21 cellular contexts compared by ENCODE assay signal in genomic region chr4:113560579-113560978, GRCh38.
DNase-seq lines count a peak whose midpoint lies in the region; ATAC-seq, FAIRE-seq and TF ChIP-seq lines count a peak whose summit lies in the region.
"Had no signal": no experiment of that assay in that cellular context is flagged by ENCODE, and none has a peak within 500 bp of the region (broad histone marks: within the 10 kb centered on the region; RNA-seq: fewer than 3 reads in every experiment).

No MANE protein-coding gene starts in this region.

- peak in 1 of 2 experiments; percentile 9; a peak in 1 of 5 replicates for TF ChIP-seq RAD21 in A549 (conservative IDR thresholded peaks at IDR 0.05 in 1 of 2, IDR thresholded peaks at IDR 0.05 in 1 of 2)

- no peaks in the 10 kb centered on the region for H3F3A ChIP-seq in GM23248 (ENCODE audit: insufficient read depth)

- TF ChIP-seq POLR2A in A549 (IDR thresholded peaks at IDR 0.05; ENCODE audit: low read length) = no peak

- no peaks in the 10 kb centered on the region for H3K9me3 ChIP-seq in A549
- H3K9me3 ChIP-seq in GM23248 (ENCODE audit: low read depth) = no peaks in the 10 kb centered on the region
- H3K9me3 ChIP-seq in adipocyte (ENCODE audit: control insufficient read depth, low read length) = no peaks in the 10 kb centered on the region
- H3K9me3 ChIP-seq: stomach had no signal

- peaks cover 68% of the 10 kb centered on the region for H3K79me2 ChIP-seq in GM23248 (ENCODE audit: insufficient read depth)

- H3K9me3 Mint-ChIP-seq in stimulated activated effector memory CD8-positive, alpha-beta T cell treated with anti-CD3 and anti-CD28 coated beads, Interleukin-12 subunit alpha, Interleukin-12 subunit beta, amount 100 ng/mL, for 72 hours = no peaks in the 10 kb centered on the region

- no peak overlapping the region for H2AFZ ChIP-seq in GM23248

- H3K4me1 Mint-ChIP-seq in stimulated activated effector memory CD8-positive, alpha-beta T cell treated with anti-CD3 and anti-CD28 coated beads, Interleukin-12 subunit alpha, Interleukin-12 subunit beta, amount 100 ng/mL, for 72 hours = peaks cover 28% of the 10 kb centered on the region

- H3K36me3 ChIP-seq in GM23248 (ENCODE audit: low read depth) = peaks cover 15% of the 10 kb centered on the region; the same call in 1 of the 2 replicates
- H3K36me3 ChIP-seq in adipocyte (ENCODE audit: control insufficient read depth, insufficient read depth, low read length, severe bottlenecking) = peaks cover 31% of the 10 kb centered on the region
- H3K36me3 ChIP-seq: stomach had no signal

- DNase-seq in A549 (ENCODE audit: low read depth in 1 of 2, low spot score in 1 of 2) (no peak), GM23248 (peak; percentile 25), adipocyte (ENCODE audit: low read depth) (peak; percentile 52), foreskin keratinocyte (no peak), H4 (ENCODE audit: low spot score) (no peak), kidney glomerular epithelial cell (lab: John Stamatoyannopoulos, UW) (no peak), amniotic stem cell (lab: John Stamatoyannopoulos, UW) (no peak)
- DNase-seq in stimulated activated effector memory CD8-positive, alpha-beta T cell treated with anti-CD3 and anti-CD28 coated beads, Interleukin-12 subunit alpha, Interleukin-12 subunit beta, amount 100 ng/mL, for 72 hours (ENCODE audit: low spot score in 2 of 2) = no peak
- DNase-seq: activated CD4-positive, alpha-beta T cell treated with anti-CD3 and anti-CD28 coated beads for 48 hours; activated T-cell treated with anti-CD3 and anti-CD28 coated beads for 4 hours; amygdala; cortex of kidney; hippocampal formation; KG1; NCI-H1436; NCI-H446; posterior cingulate gyrus; stimulated activated CD4-positive, alpha-beta T cell treated with anti-CD3 and anti-CD28 coated beads, Interleukin-12 subunit alpha, Interleukin-12 subunit beta, amount 100 ng/mL, for 4 hours; stomach; T-helper 9 cell had no signal

- H3K27ac Mint-ChIP-seq in stimulated activated effector memory CD8-positive, alpha-beta T cell treated with anti-CD3 and anti-CD28 coated beads, Interleukin-12 subunit alpha, Interleukin-12 subunit beta, amount 100 ng/mL, for 72 hours = no peak overlapping the region

- H3K36me3 Mint-ChIP-seq in stimulated activated effector memory CD8-positive, alpha-beta T cell treated with anti-CD3 and anti-CD28 coated beads, Interleukin-12 subunit alpha, Interleukin-12 subunit beta, amount 100 ng/mL, for 72 hours = peaks cover 27% of the 10 kb centered on the region

- in situ Hi-C loops in GM23248 (cut with MboI) = no loop called here

- H3K9me2 ChIP-seq in GM23248 (ENCODE audit: insufficient read depth) = no peaks in the 10 kb centered on the region

- H4K20me1 ChIP-seq in GM23248 (ENCODE audit: insufficient read depth) = no peaks in the 10 kb centered on the region

- CTCF ChIA-PET in A549 (lab: Yijun Ruan, JAX) = interaction anchor here (1.8 kb wide), 1 partner anchor 13 kb away, joined by 8 read pairs; no protein-coding TSS in a partner anchor

- H3K4me1 ChIP-seq in A549 (peaks cover 12% of the 10 kb centered on the region; the same call in 2 of the 3 replicates), GM23248 (ENCODE audit: insufficient read depth) (peaks cover 18% of the 10 kb centered on the region), adipocyte (ENCODE audit: control insufficient read depth, insufficient read depth, low read length) (peaks cover 39% of the 10 kb centered on the region), foreskin keratinocyte (peaks cover 5% of the 10 kb centered on the region)

- H3K4me3 Mint-ChIP-seq in stimulated activated effector memory CD8-positive, alpha-beta T cell treated with anti-CD3 and anti-CD28 coated beads, Interleukin-12 subunit alpha, Interleukin-12 subunit beta, amount 100 ng/mL, for 72 hours = no peak overlapping the region

- TF ChIP-seq CTCF in A549 (IDR thresholded peaks at IDR 0.05) = no peak
- TF ChIP-seq CTCF in foreskin keratinocyte (conservative IDR thresholded peaks at IDR 0.05) = peak; percentile 4

- TF ChIP-seq EP300 in A549 (IDR thresholded peaks at IDR 0.05) = no peak

- no peak overlapping the region for H3K4me2 ChIP-seq in A549
- no peak overlapping the region for H3K4me2 ChIP-seq in GM23248 (ENCODE audit: unreplicated experiment)

- ATAC-seq in A549 (no peak; a peak in 1 of 6 replicates), foreskin keratinocyte (no peak)
- ATAC-seq in stimulated activated effector memory CD8-positive, alpha-beta T cell treated with anti-CD3 and anti-CD28 coated beads, Interleukin-12 subunit alpha, Interleukin-12 subunit beta, amount 100 ng/mL, for 72 hours = no peak

- no peak overlapping the region for H3K9ac ChIP-seq in GM23248
- no peak overlapping the region for H3K9ac ChIP-seq in adipocyte (ENCODE audit: low read length)

- H3K27ac ChIP-seq in A549 (peak overlapping the region; percentile 48 to 55; a peak in 5 of 6 replicates), GM23248 (no peak overlapping the region), foreskin keratinocyte (no peak overlapping the region)
- H3K27ac ChIP-seq: stomach had no signal

- H3K4me3 ChIP-seq in A549 (no peak overlapping the region), GM23248 (no peak overlapping the region), adipocyte (ENCODE audit: low read length) (no peak overlapping the region)
- H3K4me3 ChIP-seq: stomach had no signal

- H3K27me3 ChIP-seq in GM23248 (replicated peaks; ENCODE audit: insufficient read depth) (no peaks in the 10 kb centered on the region), adipocyte (replicated peaks; ENCODE audit: control insufficient read depth, insufficient read depth, low read length) (no peaks in the 10 kb centered on the region), foreskin keratinocyte (no peaks in the 10 kb centered on the region)
- H3K27me3 ChIP-seq: stomach had no signal

- no peak for FAIRE-seq in A549 (lab: Jason Lieb, UNC)
- FAIRE-seq: GM18507 had no signal

- POLR2A ChIA-PET in A549 (lab: Yijun Ruan, JAX) = no interaction called here

TF ChIP-seq in A549, 52 proteins besides CTCF, POLR2A, EP300 and RAD21:
- TF ChIP-seq KDM1A (IDR thresholded peaks at IDR 0.05; ENCODE audit: low read depth) (no peak), CBX8 (IDR thresholded peaks at IDR 0.05) (no peak), ZSCAN20 (CRISPR knock-in tag; IDR thresholded peaks at IDR 0.05) (no peak), RFX5 (IDR thresholded peaks at IDR 0.05) (no peak), KDM5A (IDR thresholded peaks at IDR 0.05) (no peak), SREBF2 (IDR thresholded peaks at IDR 0.05) (no peak), MAZ (IDR thresholded peaks at IDR 0.05; ENCODE audit: borderline replicate concordance, low read depth, low read length) (no peak), ZFP36 (IDR thresholded peaks at IDR 0.05; ENCODE audit: borderline replicate concordance, partially characterized antibody) (no peak), TP53 (CRISPR knock-in tag; IDR thresholded peaks at IDR 0.05) (no peak), EHMT2 (IDR thresholded peaks at IDR 0.05; ENCODE audit: low read depth) (no peak), RARB (CRISPR knock-in tag; IDR thresholded peaks at IDR 0.05) (no peak), FOXS1 (CRISPR knock-in tag; IDR thresholded peaks at IDR 0.05) (no peak), USF2 (IDR thresholded peaks at IDR 0.05) (no peak), ATOH8 (CRISPR knock-in tag; IDR thresholded peaks at IDR 0.05; ENCODE audit: low read depth) (no peak), ESRRA (IDR thresholded peaks at IDR 0.05; ENCODE audit: borderline replicate concordance, low read length) (no peak), HOXB5 (CRISPR knock-in tag; IDR thresholded peaks at IDR 0.05) (no peak), REST (IDR thresholded peaks at IDR 0.05) (no peak), TFCP2L1 (CRISPR knock-in tag; IDR thresholded peaks at IDR 0.05) (no peak)

Comparison
In these comparisons a context has a peak if more than half of its experiments do, and no peak if none do; other contexts are left out.
1. DNase-seq: peak in GM23248 (single experiment) and adipocyte (single experiment); none in A549 (0 of 2), foreskin keratinocyte (0 of 2), H4 (single experiment), kidney glomerular epithelial cell (single experiment), amniotic stem cell (single experiment) and stimulated activated effector memory CD8-positive, alpha-beta T cell treated with anti-CD3 and anti-CD28 coated beads, Interleukin-12 subunit alpha, Interleukin-12 subunit beta, amount 100 ng/mL, for 72 hours (0 of 2).
2. H3K27ac ChIP-seq: peak in A549 (2 of 2); none in GM23248 (single experiment) and foreskin keratinocyte (single experiment).